In the genomic region with DNA sequence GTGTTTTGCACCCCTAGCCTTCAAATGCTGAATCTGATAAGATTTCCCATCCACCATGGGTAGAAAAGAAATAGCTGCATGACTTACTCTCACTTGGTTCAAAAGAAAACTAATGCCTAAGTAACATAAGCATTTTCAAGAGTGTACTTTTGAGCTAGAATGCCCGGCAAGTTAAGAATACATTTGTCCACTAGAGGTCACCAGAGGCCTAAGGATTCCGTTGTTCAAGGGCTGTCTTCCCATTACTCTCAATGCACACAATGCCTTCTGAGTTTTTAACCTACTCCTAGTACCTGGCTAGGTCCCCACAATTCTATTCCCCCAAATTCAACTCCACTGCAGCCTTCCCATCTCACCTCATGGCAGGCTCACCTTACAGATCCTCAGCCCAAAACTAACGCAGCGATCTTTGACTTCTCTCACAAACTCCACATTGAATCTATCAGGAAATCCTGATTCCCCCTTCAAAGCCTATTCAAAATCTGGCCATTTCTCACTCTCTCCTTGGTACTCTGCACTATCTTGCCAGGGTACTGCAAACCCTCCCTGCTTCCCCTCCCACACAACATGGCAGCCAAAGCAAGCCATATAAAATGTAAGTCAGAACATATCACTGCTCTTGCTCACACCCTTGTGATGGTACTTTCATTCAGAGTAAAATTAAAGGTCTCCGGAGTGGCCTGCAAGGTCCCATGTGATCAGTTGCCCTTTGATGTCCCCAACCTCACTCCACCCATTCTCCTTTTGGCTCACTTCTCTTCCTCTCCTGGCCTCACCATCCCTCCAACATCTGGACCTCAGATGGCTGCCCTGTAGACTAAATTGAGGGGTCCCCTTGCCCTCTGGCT, we compare ENCODE assay signal across 8 cellular contexts. TPM values are rescaled to one million over a fixed set of nuclear protein-coding genes. Genes with fewer than 3 reads are reported as not detected.
DNase-seq lines count a peak whose midpoint lies in the region; ATAC-seq, FAIRE-seq and TF ChIP-seq lines count a peak whose summit lies in the region.

No MANE protein-coding gene starts in this region.

- intact Hi-C loops in IMR-90 (cut with micrococcal nuclease): loop anchor here (1.0 to 5.0 kb wide), 5 partner anchors 148 to 1030 kb away; no protein-coding TSS in a partner anchor

- H4K20me1 ChIP-seq in IMR-90 (ENCODE audit: insufficient read depth, low read length): no peaks in the 10 kb centered on the region

- H3K27me3 ChIP-seq in IMR-90 (ENCODE audit: control insufficient read depth, insufficient read depth, low read length): no peaks in the 10 kb centered on the region

- H3K4me3 ChIP-seq in IMR-90 (ENCODE audit: insufficient read depth, low read depth, low read length) (no peak overlapping the region), fibroblast of the aortic adventitia (ENCODE audit: low read depth, low read length) (no peak overlapping the region)

- no peak overlapping the region for H3K18ac ChIP-seq in IMR-90 (ENCODE audit: low read depth, low read length)

- H3K9me1 ChIP-seq in IMR-90 (ENCODE audit: insufficient read depth, low read length): no peaks in the 10 kb centered on the region

- H3K23ac ChIP-seq in IMR-90 (ENCODE audit: low read depth, low read length): no peak overlapping the region

- TF ChIP-seq CTCF in IMR-90 (conservative IDR thresholded peaks at IDR 0.05; ENCODE audit: low read depth, low read length): peak; percentile 85
- peak; percentile 71 for TF ChIP-seq CTCF in fibroblast of the aortic adventitia (IDR thresholded peaks at IDR 0.05; ENCODE audit: insufficient read depth, low read length)

- no peak overlapping the region for H3K14ac ChIP-seq in IMR-90 (replicated peaks; ENCODE audit: low read depth, low read length)

- peak; percentile 73 for DNase-seq in IMR-90
- DNase-seq in NOMO-1 treated with DMSO at 0.1 percent for 48 hours (lab: John Stamatoyannopoulos, UW; ENCODE audit: unreplicated experiment): peak; percentile 80
- peak; percentile 32 for DNase-seq in activated T-cell treated with anti-CD3 and anti-CD28 coated beads for 48 hours (ENCODE audit: low read depth)
- peak; percentile 86 for DNase-seq in fibroblast of the aortic adventitia (ENCODE audit: low read depth)
- peak; percentile 31 for DNase-seq in non-pigmented ciliary epithelial cell (ENCODE audit: low read depth)
- no peak for DNase-seq in cortex of kidney (lab: John Stamatoyannopoulos, UW)

- CTCF ChIA-PET in IMR-90 (lab: Yijun Ruan, JAX): interaction anchor here (0.5 to 4.3 kb wide), 7 partner anchors 9 to 911 kb away, joined by 3 to 32 read pairs (median 4); a partner anchor contains a TSS

- ATAC-seq in GM21723 (IDR thresholded peaks at IDR 0.05; ENCODE audit: unreplicated experiment): peak; percentile 94
- peak; percentile 96 for ATAC-seq in IMR-90 (ENCODE audit: low read depth)

- H3K4ac ChIP-seq in IMR-90 (ENCODE audit: low read depth, low read length): no peak overlapping the region

- WGBS in IMR-90 (ENCODE audit: extremely low coverage in 2 of 2, insufficient read length in 1 of 2), 2 experiments: 51% methylated on average over 3 of the region's 5 CpGs; no CpG with 5 or more reads in 1 of the 2 experiments

- FAIRE-seq in G401.6 (lab: Jason Lieb, UNC): peak; percentile 25

- no peak overlapping the region for H2AFZ ChIP-seq in IMR-90 (replicated peaks; ENCODE audit: low read length, poor library complexity)

- in situ Hi-C loops in IMR-90 (cut with MboI; ENCODE audit: low sequenced_read_pairs): loop anchor here (10.0 to 25.0 kb wide), 3 partner anchors 188 to 905 kb away; a partner anchor contains a TSS

- BruUV-seq in IMR-90 (replicated peaks; lab: Mats Ljungman, UMichigan): no TSS peak

- H3K4me2 ChIP-seq in IMR-90 (ENCODE audit: low read depth, low read length): no peak overlapping the region

- no peak overlapping the region for H2BK120ac ChIP-seq in IMR-90 (ENCODE audit: low read depth, low read length)

- dilution Hi-C loops in IMR-90 (cut with HindIII; ENCODE audit: low sequenced_read_pairs, unreplicated experiment): no loop called here

- no peak overlapping the region for H2BK15ac ChIP-seq in IMR-90 (ENCODE audit: low read depth, low read length)

- no peak overlapping the region for H4K91ac ChIP-seq in IMR-90 (ENCODE audit: insufficient read depth, low read depth, low read length)

- H3K9ac ChIP-seq in IMR-90 (ENCODE audit: low read depth, low read length): no peak overlapping the region

- H4K8ac ChIP-seq in IMR-90 (ENCODE audit: low read depth in 2 of 2, low read length in 2 of 2): no peak overlapping the region

- H4K5ac ChIP-seq in IMR-90 (ENCODE audit: low read depth, low read length): no peak overlapping the region

- no peaks in the 10 kb centered on the region for H3K4me1 ChIP-seq in IMR-90 (ENCODE audit: control insufficient read depth, insufficient read depth, low read length)

- H3K79me1 ChIP-seq in IMR-90 (ENCODE audit: low read depth in 1 of 2, low read length in 2 of 2): peaks cover 3 to 4% of the 10 kb centered on the region in 2 experiments; a peak in 1 of 4 replicates

- no peak for TF ChIP-seq POLR2A in IMR-90 (IDR thresholded peaks at IDR 0.05; ENCODE audit: low read depth, low read length)

- H2AK9ac ChIP-seq in IMR-90 (replicated peaks; ENCODE audit: low read depth, low read length, poor library complexity): no peak overlapping the region

- H3K36me3 ChIP-seq in IMR-90 (ENCODE audit: control insufficient read depth, insufficient read depth, low read length): peaks cover 4% of the 10 kb centered on the region

- no peak overlapping the region for H2AK5ac ChIP-seq in IMR-90 (ENCODE audit: low read depth, low read length)

- no peaks in the 10 kb centered on the region for H3K9me3 ChIP-seq in IMR-90 (ENCODE audit: control insufficient read depth, insufficient read depth, low read length)

- no peak overlapping the region for H3K56ac ChIP-seq in IMR-90 (ENCODE audit: extremely low read depth, insufficient read depth, low read length)

- no peak overlapping the region for H2BK5ac ChIP-seq in IMR-90 (ENCODE audit: low read depth, low read length, poor library complexity, severe bottlenecking)

- peak; percentile 88 for TF ChIP-seq RAD21 in IMR-90 (IDR thresholded peaks at IDR 0.05; ENCODE audit: low read length)

- no peak overlapping the region for H2BK20ac ChIP-seq in IMR-90 (ENCODE audit: low read depth, low read length)

- POLR2A ChIA-PET in IMR-90 (lab: Charles Lee; ENCODE audit: unreplicated experiment): no interaction called here

- H3K27ac ChIP-seq in IMR-90 (ENCODE audit: insufficient read depth, low read length): no peak overlapping the region

TF ChIP-seq in IMR-90, 13 proteins besides CTCF, POLR2A, EP300 and RAD21:
- TF ChIP-seq CEBPB (IDR thresholded peaks at IDR 0.05; ENCODE audit: low read depth, low read length): no peak
- no peak for TF ChIP-seq MXI1 (IDR thresholded peaks at IDR 0.05; ENCODE audit: borderline replicate concordance, low read depth, low read length)
- peak; percentile 61; the same call in 1 of the 2 replicates for TF ChIP-seq SMC3 (IDR thresholded peaks at IDR 0.05; ENCODE audit: low read depth, low read length)

RNA-seq across cellular contexts. Expression of a gene that starts 13.4 kb away (rescaled TPM):
- 16.3 and 24.7 TPM in 2 replicates for total RNA-seq in IMR-90 (2012; rRNA removed)
- polyA plus RNA-seq in IMR-90 (2012; rRNA removed): 10.5 and 14.2 TPM in 2 replicates
- polyA plus RNA-seq in IMR-90 (2012; cell fraction: cytosol; rRNA removed): 1.9 and 2.6 TPM in 2 replicates
- polyA plus RNA-seq in IMR-90 (2012; cell fraction: nucleus; rRNA removed; ENCODE audit: low replicate concordance): 1.8 and 9.2 TPM in 2 replicates
- total RNA-seq in fibroblast of the aortic adventitia (ENCODE audit: low replicate concordance): 35.7 and 36.4 TPM in 2 replicates

RNA-seq across cellular contexts. Expression of a gene that starts 47.3 kb away (rescaled TPM):
- 4.1 and 10.3 TPM in 2 replicates for total RNA-seq in IMR-90 (2012; rRNA removed)
- 7.1 and 9.0 TPM in 2 replicates for polyA plus RNA-seq in IMR-90 (2012; rRNA removed)
- polyA plus RNA-seq in IMR-90 (2012; cell fraction: cytosol; rRNA removed): 1.1 and 1.5 TPM in 2 replicates
- polyA plus RNA-seq in IMR-90 (2012; cell fraction: nucleus; rRNA removed; ENCODE audit: low replicate concordance): 0.46 and 4.1 TPM in 2 replicates
- 30.9 and 40.9 TPM in 2 replicates for total RNA-seq in fibroblast of the aortic adventitia (ENCODE audit: low replicate concordance)
